In genomic region chr18:2846638-2847340, GRCh38 we compare ENCODE assay signal across 1 cellular context.
TF ChIP-seq lines count a peak whose summit lies in the region.

TSS of gene EMILIN2 (plus strand) at chr18:2847006. CDS start at chr18:2847189, 183 bp downstream.

TF ChIP-seq in H1, 55 proteins besides CTCF, POLR2A, EP300 and RAD21 (continued from another document):
- TF ChIP-seq CREB1 (IDR thresholded peaks at IDR 0.05) = 0 out of 2 replicates have a peak, but pooled peaks have one; percentile 20
- no peak for TF ChIP-seq RNF2 (IDR thresholded peaks at IDR 0.05; ENCODE audit: borderline replicate concordance, low read depth, low read length, missing control alignments, poor library complexity, severe bottlenecking)
- 0 out of 2 replicates have a peak, but pooled peaks have one; percentile 32 for TF ChIP-seq TAF1 (IDR thresholded peaks at IDR 0.05; ENCODE audit: low read depth, low read length)
- TF ChIP-seq USF2 (IDR thresholded peaks at IDR 0.05; ENCODE audit: low read length) = no peak
